Comparison of ENCODE assay signal across 8 cellular contexts in the genomic region with DNA sequence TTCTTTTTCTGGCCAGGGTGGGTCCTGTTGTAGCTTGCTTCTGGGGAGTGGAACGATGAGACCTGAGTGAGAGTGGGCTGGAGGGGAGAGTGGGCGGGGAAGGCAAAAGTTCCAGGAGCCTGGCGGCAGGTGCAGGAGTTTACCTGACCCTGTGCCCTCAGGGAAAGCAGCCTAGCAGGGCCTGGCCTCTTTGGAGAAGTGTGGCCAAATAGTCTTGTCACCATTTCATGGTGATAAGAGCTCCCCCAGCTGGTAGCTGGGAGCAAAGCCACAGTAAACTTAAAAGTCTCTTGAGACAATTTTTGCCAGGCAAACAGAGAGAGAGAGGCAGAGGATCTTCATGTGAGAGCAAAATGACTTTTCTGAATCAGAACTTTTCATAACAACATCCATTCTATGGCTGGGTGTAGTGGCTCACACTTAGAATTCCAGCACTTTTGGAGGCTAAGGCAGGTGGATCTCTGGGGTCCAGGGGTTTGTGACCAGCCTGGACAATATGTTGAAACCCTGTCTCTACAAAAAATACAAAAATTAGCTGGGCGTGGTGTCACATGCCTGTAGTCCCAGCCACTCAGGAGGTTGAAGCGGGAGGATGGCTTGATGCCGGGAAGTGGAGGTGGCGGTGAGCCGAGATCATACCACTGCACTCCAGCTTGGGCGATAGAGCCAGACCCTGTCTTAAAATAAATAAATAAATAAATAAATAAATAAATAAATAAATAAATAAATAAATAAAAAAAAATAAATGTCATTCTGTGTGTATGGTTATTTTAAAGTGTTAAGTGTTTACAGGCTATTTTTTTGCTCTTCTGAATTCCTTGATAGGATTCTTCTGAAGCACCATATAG.
A peak's percentile ranks its signal among the peaks of the same experiment; 100 is the strongest.
DNase-seq lines count a peak whose midpoint lies in the region; ATAC-seq and TF ChIP-seq lines count a peak whose summit lies in the region.

No MANE protein-coding gene starts in this region.

- H3K27ac ChIP-seq in right atrium auricular region (peak overlapping the region; percentile 3 to 21), sigmoid colon (no peak overlapping the region)

- peak; percentile 69 for ATAC-seq in HG02759 (IDR thresholded peaks at IDR 0.05; ENCODE audit: unreplicated experiment)
- ATAC-seq in HG03457 (IDR thresholded peaks at IDR 0.05; ENCODE audit: unreplicated experiment), result no peak

- 62 to 74% methylated on average over 9 of the region's 9 CpGs for WGBS in sigmoid colon, 2 donors

- TF ChIP-seq POLR2A in sigmoid colon (IDR thresholded peaks at IDR 0.05), result no peak

- intact Hi-C loops in sigmoid colon (cut with DNase I), result loop anchor here (2.0 kb wide), 1 partner anchor 211 kb away; a partner anchor contains a TSS

- H3K36me3 ChIP-seq in GM06990 (ENCODE audit: control insufficient read depth, insufficient read depth, low read length) (no peaks in the 10 kb centered on the region), right atrium auricular region (no peaks in the 10 kb centered on the region), sigmoid colon (no peaks in the 10 kb centered on the region)

- no peaks in the 10 kb centered on the region for H3K9me3 ChIP-seq in right atrium auricular region
- no peaks in the 10 kb centered on the region for H3K9me3 ChIP-seq in sigmoid colon

- H3K4me1 ChIP-seq in right atrium auricular region (peaks cover 0 to 14% of the 10 kb centered on the region in 2 donors), sigmoid colon (no peaks in the 10 kb centered on the region)

- H3K4me3 ChIP-seq in GM06990 (replicated peaks; ENCODE audit: low read depth, low read length) (no peak overlapping the region), right atrium auricular region (no peak overlapping the region), sigmoid colon (no peak overlapping the region)

- DNase-seq in GM06990 (ENCODE audit: extremely low read depth, insufficient read length), result peak; percentile 26
- DNase-seq in NCI-H1694 treated with DMSO at 0.1 percent for 48 hours (lab: John Stamatoyannopoulos, UW), result peak; percentile 76
- peak in 4 of 5 experiments; percentile 15 to 73 (median 33) for DNase-seq in T-helper 2 cell
- DNase-seq in amygdala (lab: John Stamatoyannopoulos, UW), result peak in 41 of 56 donors; percentile 1 to 66 (median 21)
- DNase-seq in right atrium auricular region (ENCODE audit: low spot score), result peak; percentile 79
- DNase-seq in sigmoid colon, result peak; percentile 80

- no peaks in the 10 kb centered on the region for H3K27me3 ChIP-seq in GM06990 (replicated peaks; ENCODE audit: control insufficient read depth, insufficient read depth, low read length)
- no peaks in the 10 kb centered on the region for H3K27me3 ChIP-seq in right atrium auricular region
- H3K27me3 ChIP-seq in sigmoid colon, result no peaks in the 10 kb centered on the region

- TF ChIP-seq CTCF in GM06990 (IDR thresholded peaks at IDR 0.05; ENCODE audit: insufficient read depth, low read length, poor library complexity, severe bottlenecking), result peak; percentile 81
- TF ChIP-seq CTCF in right atrium auricular region (IDR thresholded peaks at IDR 0.05), result peak; percentile 77 to 83
- peak in 3 of 4 experiments; percentile 38 to 67 (median 52) for TF ChIP-seq CTCF in sigmoid colon (IDR thresholded peaks at IDR 0.05)

- TF ChIP-seq EP300 in sigmoid colon (IDR thresholded peaks at IDR 0.05), result no peak

Comparison
In these comparisons a context has a peak if more than half of its experiments do, and no peak if none do; other contexts are left out.
1. DNase-seq: peak in every context shown above with its lines; median percentile 80 in sigmoid colon; 79 in right atrium auricular region; 76 in NCI-H1694 treated with DMSO at 0.1 percent for 48 hours; 33 in T-helper 2 cell; 26 in GM06990; 21 in amygdala.
2. H3K27ac ChIP-seq: peak in right atrium auricular region (2 of 2); none in sigmoid colon (0 of 4).
3. Peak in every context shown above with its lines, with median percentiles within 50 percentile points of each other: CTCF ChIP-seq.